22 cellular contexts compared by ENCODE assay signal in the genomic region with DNA sequence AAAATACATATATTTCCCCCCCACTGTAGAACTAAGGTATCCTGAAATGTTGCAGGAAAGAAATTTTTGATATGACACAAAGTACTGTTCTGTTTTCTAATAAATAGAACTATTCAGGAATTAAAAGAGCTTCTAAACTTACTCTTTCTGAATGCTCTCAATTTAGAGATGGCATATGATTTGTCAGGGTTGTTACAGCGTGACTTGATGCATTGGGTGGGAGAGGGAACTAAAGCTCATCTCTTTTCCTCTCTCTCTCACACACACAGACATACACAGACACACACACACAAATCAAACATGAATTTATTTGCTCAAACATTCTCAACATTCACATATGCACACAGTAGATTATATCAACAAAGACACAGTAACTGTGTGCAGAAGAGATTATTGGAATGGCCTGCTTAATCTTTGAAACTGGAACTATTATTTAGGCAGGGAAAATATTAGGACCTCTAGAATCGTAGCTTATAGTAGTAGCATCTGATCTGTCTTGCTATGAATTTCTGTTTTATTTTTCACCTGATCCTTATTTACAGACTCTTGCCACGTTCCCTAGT.
"Had no signal": no experiment of that assay in that cellular context is flagged by ENCODE, and none has a peak within 500 bp of the region (broad histone marks: within the 10 kb centered on the region; RNA-seq: fewer than 3 reads in every experiment).

No MANE protein-coding gene starts in this region.

- H3K27me3 ChIP-seq: SJSA1 had no signal

- H3K4me2 ChIP-seq: KMS-11, SK-N-SH had no signal

- H3K4me1 ChIP-seq: SJSA1 had no signal

- H3K27ac ChIP-seq: KMS-11, RWPE1, SJSA1 had no signal

- DNase-seq: Kasumi-1, MM.1S, NCI-H1092 treated with DMSO at 0.1 percent for 48 hours, NCI-H1436, NCI-H1694 treated with DMSO at 0.1 percent for 48 hours, NCI-H1930, NCI-H2081, NCI-H2107, NCI-H226, NCI-H446, NCI-H510A, NCI-H524 treated with DMSO at 0.1 percent for 48 hours, NCI-H774, SIG-M5, SK-N-SH, T-helper 1 cell, T-helper 17 cell had no signal

- H3K4me3 ChIP-seq: K562, SJSA1 had no signal

- H3K9me2 ChIP-seq: SK-N-SH had no signal

- H3K9me3 ChIP-seq: SJSA1, SK-N-SH had no signal

- H3K36me3 ChIP-seq: SJSA1 had no signal

- ATAC-seq: K562, Panc1, T-helper 17 cell had no signal
